In genomic region chr2:86671304-86671981, GRCh38 we compare ENCODE assay signal across 12 cellular contexts. TPM values are rescaled to one million over a fixed set of nuclear protein-coding genes. Genes with fewer than 3 reads are reported as not detected.
DNase-seq lines count a peak whose midpoint lies in the region; ATAC-seq, FAIRE-seq and TF ChIP-seq lines count a peak whose summit lies in the region.
"Had no signal": no experiment of that assay in that cellular context is flagged by ENCODE, and none has a peak within 500 bp of the region (broad histone marks: within the 10 kb centered on the region; RNA-seq: fewer than 3 reads in every experiment).

No MANE protein-coding gene starts in this region.

- H2BK15ac ChIP-seq in IMR-90 (ENCODE audit: low read depth, low read length), result no peak overlapping the region

- CTCF ChIA-PET in IMR-90 (lab: Yijun Ruan, JAX), result no interaction called here

- H3K79me1 ChIP-seq in IMR-90 (ENCODE audit: low read depth in 1 of 2, low read length in 2 of 2), result no peaks in the 10 kb centered on the region

- H3K14ac ChIP-seq in IMR-90 (replicated peaks; ENCODE audit: low read depth, low read length), result no peak overlapping the region

- POLR2A ChIA-PET in IMR-90 (lab: Charles Lee; ENCODE audit: unreplicated experiment), result no interaction called here

- no peak for TF ChIP-seq RAD21 in IMR-90 (IDR thresholded peaks at IDR 0.05; ENCODE audit: low read length)

- no peak overlapping the region for H3K27ac Mint-ChIP-seq in stimulated activated memory B cell treated with anti-CD40 and anti-IgM and Interleukin-4, amounts not matched to agents 10 μg/mL and 1 μg/mL and 100 μg/mL, for 72 hours

- intact Hi-C loops in IMR-90 (cut with micrococcal nuclease), result no loop called here
- intact Hi-C loops in body of pancreas (cut with DNase I), result no loop called here
- intact Hi-C loops in left ventricle myocardium superior (cut with micrococcal nuclease), result no loop called here

- no peak overlapping the region for H4K91ac ChIP-seq in IMR-90 (ENCODE audit: insufficient read depth, low read depth, low read length)

- no peak overlapping the region for H3K4me3 Mint-ChIP-seq in stimulated activated memory B cell treated with anti-CD40 and anti-IgM and Interleukin-4, amounts not matched to agents 10 μg/mL and 1 μg/mL and 100 μg/mL, for 72 hours

- H2BK20ac ChIP-seq in IMR-90 (ENCODE audit: low read depth, low read length), result no peak overlapping the region

- H3K9ac ChIP-seq in IMR-90 (ENCODE audit: low read depth, low read length), result no peak overlapping the region

- no peak overlapping the region for H3K18ac ChIP-seq in IMR-90 (ENCODE audit: low read depth, low read length)

- TF ChIP-seq CTCF in IMR-90 (conservative IDR thresholded peaks at IDR 0.05; ENCODE audit: low read depth, low read length) (no peak), body of pancreas (IDR thresholded peaks at IDR 0.05) (no peak)

- no peak for FAIRE-seq in small intestine (lab: Jason Lieb, UNC)

- no CpG with 5 or more reads among the region's 5 CpGs for WGBS in IMR-90 (ENCODE audit: extremely low coverage in 2 of 2, insufficient read length in 1 of 2), 2 experiments
- whole genome bisulfite sequencing in body of pancreas, 2 donors, result 30 to 32% methylated on average over 5 of the region's 5 CpGs
- 33 to 47% (median 36%) methylated on average over 5 of the region's 5 CpGs for WGBS in small intestine, 3 donors

- H3K4me1 ChIP-seq in IMR-90 (ENCODE audit: control insufficient read depth, insufficient read depth, low read length) (no peaks in the 10 kb centered on the region), body of pancreas (peaks cover 27% of the 10 kb centered on the region), small intestine (ENCODE audit: control insufficient read depth in 2 of 2, insufficient read depth in 1 of 2, low read depth in 1 of 2, low read length in 1 of 2) (peaks cover 0 to 5% of the 10 kb centered on the region in 2 donors)

- ATAC-seq in IMR-90 (ENCODE audit: low read depth), result peak; percentile 48
- peak; percentile 84 for ATAC-seq in body of pancreas
- peak; percentile 75 for ATAC-seq in left ventricle myocardium superior
- ATAC-seq in stimulated activated memory B cell treated with anti-CD40 and anti-IgM and Interleukin-4, amounts not matched to agents 10 μg/mL and 1 μg/mL and 100 μg/mL, for 72 hours, result no peak
- ATAC-seq in GM21526 (IDR thresholded peaks at IDR 0.05; ENCODE audit: low FRiP score, unreplicated experiment), result no peak
- no peak for ATAC-seq in HG03432 (IDR thresholded peaks at IDR 0.05; ENCODE audit: unreplicated experiment)
- ATAC-seq: stimulated activated naive CD8-positive, alpha-beta T cell treated with anti-CD3 and anti-CD28 coated beads, Interleukin-15, Interleukin-2, amounts not matched to agents 100 U/mL and 50 U/mL, for 24 hours had no signal

- H3K36me3 ChIP-seq in IMR-90 (ENCODE audit: control insufficient read depth, insufficient read depth, low read length), result no peaks in the 10 kb centered on the region
- no peaks in the 10 kb centered on the region for H3K36me3 ChIP-seq in body of pancreas (replicated peaks in 1 of 2; ENCODE audit: insufficient read depth in 1 of 2, low read depth in 2 of 2)
- no peaks in the 10 kb centered on the region for H3K36me3 ChIP-seq in small intestine (ENCODE audit: control insufficient read depth in 2 of 2, insufficient read depth in 2 of 2, low read length in 2 of 2)
- H3K36me3 ChIP-seq: WERI-Rb-1 had no signal

- no peak overlapping the region for H3K4me2 ChIP-seq in IMR-90 (ENCODE audit: low read depth, low read length)

- H3K4me3 ChIP-seq in IMR-90 (ENCODE audit: insufficient read depth, low read depth, low read length) (no peak overlapping the region), body of pancreas (no peak overlapping the region), small intestine (ENCODE audit: low read depth in 1 of 2, low read length in 2 of 2) (no peak overlapping the region)

- TF ChIP-seq POLR2A in IMR-90 (IDR thresholded peaks at IDR 0.05; ENCODE audit: low read depth, low read length), result no peak
- TF ChIP-seq POLR2A in body of pancreas (IDR thresholded peaks at IDR 0.05), result peak in 1 of 3 donors; percentile 13

- H3K4me1 Mint-ChIP-seq in stimulated activated memory B cell treated with anti-CD40 and anti-IgM and Interleukin-4, amounts not matched to agents 10 μg/mL and 1 μg/mL and 100 μg/mL, for 72 hours, result no peaks in the 10 kb centered on the region

- dilution Hi-C loops in IMR-90 (cut with HindIII; ENCODE audit: low sequenced_read_pairs, unreplicated experiment), result no loop called here

- no peak overlapping the region for H2AK5ac ChIP-seq in IMR-90 (ENCODE audit: low read depth, low read length)

- peaks cover 20% of the 10 kb centered on the region for H3K36me3 Mint-ChIP-seq in stimulated activated memory B cell treated with anti-CD40 and anti-IgM and Interleukin-4, amounts not matched to agents 10 μg/mL and 1 μg/mL and 100 μg/mL, for 72 hours

- H3K9me3 ChIP-seq in IMR-90 (ENCODE audit: control insufficient read depth, insufficient read depth, low read length), result no peaks in the 10 kb centered on the region
- no peaks in the 10 kb centered on the region for H3K9me3 ChIP-seq in body of pancreas
- H3K9me3 ChIP-seq in small intestine (ENCODE audit: control insufficient read depth, low read depth), result no peaks in the 10 kb centered on the region

- H4K8ac ChIP-seq in IMR-90 (ENCODE audit: low read depth in 2 of 2, low read length in 2 of 2), result no peak overlapping the region

- H3K27me3 ChIP-seq in IMR-90 (ENCODE audit: control insufficient read depth, insufficient read depth, low read length) (peaks cover 2% of the 10 kb centered on the region; the same call in 1 of the 2 replicates), body of pancreas (no peaks in the 10 kb centered on the region), small intestine (ENCODE audit: control insufficient read depth in 2 of 2, insufficient read depth in 2 of 2, low read length in 2 of 2) (no peaks in the 10 kb centered on the region)

- no peak overlapping the region for H3K23ac ChIP-seq in IMR-90 (ENCODE audit: low read depth, low read length)

- no peaks in the 10 kb centered on the region for H4K20me1 ChIP-seq in IMR-90 (ENCODE audit: insufficient read depth, low read length)

- H3K27me3 Mint-ChIP-seq in stimulated activated memory B cell treated with anti-CD40 and anti-IgM and Interleukin-4, amounts not matched to agents 10 μg/mL and 1 μg/mL and 100 μg/mL, for 72 hours, result no peaks in the 10 kb centered on the region

- H3K9me3 Mint-ChIP-seq in stimulated activated memory B cell treated with anti-CD40 and anti-IgM and Interleukin-4, amounts not matched to agents 10 μg/mL and 1 μg/mL and 100 μg/mL, for 72 hours, result no peaks in the 10 kb centered on the region

- no peak overlapping the region for H2BK5ac ChIP-seq in IMR-90 (ENCODE audit: low read depth, low read length, poor library complexity, severe bottlenecking)

- H3K4ac ChIP-seq in IMR-90 (ENCODE audit: low read depth, low read length), result no peak overlapping the region

- no peak overlapping the region for H4K5ac ChIP-seq in IMR-90 (ENCODE audit: low read depth, low read length)

- H3K27ac ChIP-seq in IMR-90 (ENCODE audit: insufficient read depth, low read length) (no peak overlapping the region), body of pancreas (peak overlapping the region; percentile 11 to 69 (median 65)), small intestine (ENCODE audit: low read depth in 1 of 2, low read length in 1 of 2) (peak overlapping the region in 1 of 2 donors; percentile 44)
- H3K27ac ChIP-seq: WERI-Rb-1 had no signal

- in situ Hi-C loops in IMR-90 (cut with MboI; ENCODE audit: low sequenced_read_pairs), result no loop called here

- no TSS peak for BruUV-seq in IMR-90 (replicated peaks; lab: Mats Ljungman, UMichigan)

- no peak overlapping the region for H2AK9ac ChIP-seq in IMR-90 (replicated peaks; ENCODE audit: low read depth, low read length, poor library complexity)

- H3K56ac ChIP-seq in IMR-90 (ENCODE audit: extremely low read depth, insufficient read depth, low read length), result no peak overlapping the region

- H2BK120ac ChIP-seq in IMR-90 (ENCODE audit: low read depth, low read length), result no peak overlapping the region

- H3K9me1 ChIP-seq in IMR-90 (ENCODE audit: insufficient read depth, low read length), result no peaks in the 10 kb centered on the region

- DNase-seq in IMR-90 (peak; percentile 16), body of pancreas (peak; percentile 34 to 40 (median 37)), left ventricle myocardium superior (no peak), small intestine (peak; percentile 77), SKM-1 treated with dmso at 0.1 percent for 144 hours (lab: John Stamatoyannopoulos, UW; ENCODE audit: unreplicated experiment) (no peak)
- DNase-seq: activated T-cell treated with anti-CD3 and anti-CD28 coated beads for 4 hours; SIG-M5; stimulated activated naive CD8-positive, alpha-beta T cell treated with anti-CD3 and anti-CD28 coated beads, Interleukin-15, Interleukin-2, amounts not matched to agents 100 U/mL and 50 U/mL, for 24 hours; WERI-Rb-1 had no signal

- no peak overlapping the region for H2AFZ ChIP-seq in IMR-90 (replicated peaks; ENCODE audit: low read length, poor library complexity)

TF ChIP-seq in IMR-90, 13 proteins besides CTCF, POLR2A, EP300 and RAD21 (continues in another document):
- no peak for TF ChIP-seq MAZ (IDR thresholded peaks at IDR 0.05; ENCODE audit: borderline replicate concordance, low read depth, low read length)
- TF ChIP-seq FOS (IDR thresholded peaks at IDR 0.05; ENCODE audit: low read depth, low read length), result no peak
- no peak for TF ChIP-seq RCOR1 (IDR thresholded peaks at IDR 0.05; ENCODE audit: insufficient replicate concordance, low read length)
- TF ChIP-seq BHLHE40 (IDR thresholded peaks at IDR 0.05; ENCODE audit: low read depth, low read length), result no peak
- TF ChIP-seq MAFK (IDR thresholded peaks at IDR 0.05; ENCODE audit: low read depth, low read length), result no peak

RNA-seq across cellular contexts. Expression of gene RNF103, which starts 47.8 kb away (rescaled TPM):
- 5.6 and 10.0 TPM in 2 replicates for total RNA-seq in IMR-90 (2012; rRNA removed)
- polyA plus RNA-seq in IMR-90 (2012; rRNA removed), result 5.5 and 7.2 TPM in 2 replicates
- 2.0 and 2.4 TPM in 2 replicates for polyA plus RNA-seq in IMR-90 (2012; cell fraction: cytosol; rRNA removed)
- 2.2 and 13.9 TPM in 2 replicates for polyA plus RNA-seq in IMR-90 (2012; cell fraction: nucleus; rRNA removed; ENCODE audit: low replicate concordance)
- total RNA-seq in body of pancreas, result 10 to 100 TPM; 16.2 to 44.4 TPM
- 53.9 TPM for total RNA-seq in left ventricle myocardium superior
- polyA plus RNA-seq in small intestine, result 10 to 100 TPM; 22.0 to 41.8 (median 23.5) TPM

RNA-seq across cellular contexts. Expression of gene RMND5A, which starts 48.6 kb away (rescaled TPM):
- 16.0 and 17.8 TPM in 2 replicates for total RNA-seq in IMR-90 (2012; rRNA removed)
- 5.1 and 5.8 TPM in 2 replicates for polyA plus RNA-seq in IMR-90 (2012; rRNA removed)
- polyA plus RNA-seq in IMR-90 (2012; cell fraction: cytosol; rRNA removed), result 1.4 and 2.4 TPM in 2 replicates
- 0.87 and 3.2 TPM in 2 replicates for polyA plus RNA-seq in IMR-90 (2012; cell fraction: nucleus; rRNA removed; ENCODE audit: low replicate concordance)
- total RNA-seq in body of pancreas, result 10 to 100 TPM; 27.4 to 28.5 TPM
- 114 TPM for total RNA-seq in left ventricle myocardium superior
- 10 to 100 TPM; 13.5 to 21.7 (median 17.8) TPM for polyA plus RNA-seq in small intestine

Comparison
In these comparisons a context has a peak if more than half of its experiments do, and no peak if none do; other contexts are left out.
1. ATAC-seq: peak in IMR-90 (single experiment), body of pancreas (single experiment) and left ventricle myocardium superior (single experiment); none in stimulated activated memory B cell treated with anti-CD40 and anti-IgM and Interleukin-4, amounts not matched to agents 10 μg/mL and 1 μg/mL and 100 μg/mL, for 72 hours (single experiment), GM21526 (single experiment) and HG03432 (single experiment).
2. DNase-seq: peak in IMR-90 (single experiment), body of pancreas (4 of 4) and small intestine (single experiment); none in left ventricle myocardium superior (single experiment) and SKM-1 treated with dmso at 0.1 percent for 144 hours (single experiment).